Comparison of ENCODE assay signal across 8 cellular contexts in genomic region chr2:20350753-20351554, GRCh38. TPM values are rescaled to one million over a fixed set of nuclear protein-coding genes. Genes with fewer than 3 reads are reported as not detected.
DNase-seq lines count a peak whose midpoint lies in the region; ATAC-seq and TF ChIP-seq lines count a peak whose summit lies in the region.

Gene PUM2, minus strand, starts transcription at chr2:20350844. Its CDS starts 23,484 bp downstream, at chr2:20327360.

- H3K4me3 ChIP-seq in suprapubic skin = peak within 1 kb of the TSS; percentile 82

- H3K9me3 ChIP-seq in suprapubic skin = no peaks in the 10 kb centered on the region

- TF ChIP-seq POLR2A in GM10847 (IDR thresholded peaks at IDR 0.05; ENCODE audit: extremely low read depth, insufficient read length) (peak; percentile 92), suprapubic skin (IDR thresholded peaks at IDR 0.05) (peak in 1 of 2 donors; percentile 55)

- peaks cover 83% of the 10 kb centered on the region for H3K4me1 ChIP-seq in suprapubic skin

- peak within 1 kb of the TSS in 1 of 2 donors; percentile 95 for H3K27ac Mint-ChIP-seq in activated naive CD4-positive, alpha-beta T cell treated with anti-CD3 and anti-CD28 coated beads, Interleukin-2, amount 50 U/mL, for 72 hours

- TF ChIP-seq CTCF in suprapubic skin (IDR thresholded peaks at IDR 0.05) = no peak

- H3K27me3 ChIP-seq in suprapubic skin = no peaks in the 10 kb centered on the region

- peak within 1 kb of the TSS; percentile 99 for H3K27ac ChIP-seq in suprapubic skin

- no peaks in the 10 kb centered on the region for H3K36me3 ChIP-seq in suprapubic skin

- no peak for TF ChIP-seq EP300 in suprapubic skin (IDR thresholded peaks at IDR 0.05)

- peak; percentile 89 for ATAC-seq in HG02642 (IDR thresholded peaks at IDR 0.05; ENCODE audit: poor library complexity, unreplicated experiment)
- peak; percentile 85 to 88 for ATAC-seq in activated naive CD4-positive, alpha-beta T cell treated with anti-CD3 and anti-CD28 coated beads, Interleukin-2, amount 50 U/mL, for 72 hours

- peaks cover 14 to 37% of the 10 kb centered on the region in 2 donors for H3K36me3 Mint-ChIP-seq in activated naive CD4-positive, alpha-beta T cell treated with anti-CD3 and anti-CD28 coated beads, Interleukin-2, amount 50 U/mL, for 72 hours

- peak; percentile 93 for DNase-seq in NCI-H1105 (lab: John Stamatoyannopoulos, UW)
- DNase-seq in SKM-1 (lab: John Stamatoyannopoulos, UW; ENCODE audit: unreplicated experiment) = peak; percentile 90
- DNase-seq in activated naive CD4-positive, alpha-beta T cell treated with anti-CD3 and anti-CD28 coated beads, Interleukin-2, amount 50 U/mL, for 72 hours (ENCODE audit: low spot score in 2 of 2) = peak; percentile 94 to 99
- peak; percentile 34 for DNase-seq in glomerular endothelial cell (ENCODE audit: extremely low read depth, low read depth, low spot score)
- peak; percentile 91 for DNase-seq in occipital lobe (lab: John Stamatoyannopoulos, UW)
- peak; percentile 94 to 95 for DNase-seq in suprapubic skin (ENCODE audit: low spot score in 2 of 2)

- under 1% methylated on average over 50 of the region's 70 CpGs for WGBS in suprapubic skin

- H3K9me3 Mint-ChIP-seq in activated naive CD4-positive, alpha-beta T cell treated with anti-CD3 and anti-CD28 coated beads, Interleukin-2, amount 50 U/mL, for 72 hours = no peaks in the 10 kb centered on the region

RNA-seq across cellular contexts. Expression of gene PUM2, which starts in this region (rescaled TPM):
- 100 to 1,000 TPM in 1 of 2 donors, 10 to 100 TPM in 1; 99.0 to 111 TPM for total RNA-seq in activated naive CD4-positive, alpha-beta T cell treated with anti-CD3 and anti-CD28 coated beads, Interleukin-2, amount 50 U/mL, for 72 hours
- total RNA-seq in glomerular endothelial cell = 39.1 and 55.0 TPM in 2 replicates
- total RNA-seq in occipital lobe = 177 TPM
- 100 to 1,000 TPM in 1 of 4 donors, 10 to 100 TPM in 3; 78.9 to 108 (median 99.0) TPM for total RNA-seq in suprapubic skin

Comparison
In these comparisons a context has a peak if more than half of its experiments do, and no peak if none do; other contexts are left out.
1. Peak in every context shown above with its lines: DNase-seq, ATAC-seq, H3K4me3 ChIP-seq and H3K27ac ChIP-seq.
2. DNase-seq: peak in every context shown above with its lines; median percentile 96 in activated naive CD4-positive, alpha-beta T cell treated with anti-CD3 and anti-CD28 coated beads, Interleukin-2, amount 50 U/mL, for 72 hours; 94 in suprapubic skin; 93 in NCI-H1105; 91 in occipital lobe; 90 in SKM-1; 34 in glomerular endothelial cell.